ENCODE assay signal across 2 cellular contexts in the genomic region with DNA sequence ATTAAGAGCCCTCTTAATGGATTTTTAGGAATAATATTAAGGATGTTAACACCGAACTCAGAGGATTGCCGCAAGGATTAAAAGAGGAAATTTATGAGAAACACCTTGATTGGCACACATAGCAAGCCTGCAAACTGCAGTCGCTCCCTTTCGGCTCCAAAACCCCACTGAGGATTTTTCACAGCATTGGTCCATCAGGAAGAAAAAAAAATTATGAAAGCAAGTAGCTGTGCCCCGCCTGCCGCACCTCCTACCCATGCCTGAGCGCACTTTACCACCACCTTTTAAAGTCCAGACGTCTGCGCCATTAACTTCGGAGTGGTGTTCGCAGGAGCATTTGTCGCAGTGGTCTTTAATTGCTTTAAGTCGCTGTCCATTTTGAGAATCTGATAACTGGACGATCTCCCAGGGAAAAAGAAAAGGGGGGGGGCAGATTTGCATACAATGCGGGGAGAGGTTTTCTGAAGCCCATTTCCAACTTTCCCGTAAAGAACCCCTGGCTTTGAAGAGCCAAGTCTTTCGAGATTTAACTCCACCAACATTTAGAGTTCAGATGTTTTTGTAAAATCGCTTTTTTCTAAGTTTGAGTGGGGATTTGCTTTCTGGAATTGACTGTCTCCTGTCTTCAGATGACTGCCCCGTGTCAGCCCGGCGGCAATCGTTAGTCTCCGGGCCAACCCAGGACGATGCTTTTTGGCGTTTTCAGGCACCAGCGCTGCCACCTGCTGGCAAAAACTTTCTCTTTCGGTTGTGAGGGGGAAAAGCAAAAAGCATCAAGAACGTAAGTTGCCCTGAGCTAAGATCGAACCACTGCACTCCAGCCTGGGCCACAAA.
A peak's percentile ranks its signal among the peaks of the same experiment; 100 is the strongest.
TF ChIP-seq lines count a peak whose summit lies in the region.

No MANE protein-coding gene starts in this region.

TF ChIP-seq in GM12891, 5 proteins besides CTCF, POLR2A, EP300 and RAD21:
- no peak for TF ChIP-seq POLR2AphosphoS5 (IDR thresholded peaks at IDR 0.05; ENCODE audit: low read depth, low read length)
- TF ChIP-seq POU2F2 (IDR thresholded peaks at IDR 0.05; ENCODE audit: low read depth, low read length): peak; percentile 11; the same call in 1 of the 2 replicates

TF ChIP-seq in GM12878, 131 proteins besides CTCF, POLR2A, EP300 and RAD21:
- TF ChIP-seq CBFB (IDR thresholded peaks at IDR 0.05; ENCODE audit: low read depth): no peak
- TF ChIP-seq, protein P1, sequence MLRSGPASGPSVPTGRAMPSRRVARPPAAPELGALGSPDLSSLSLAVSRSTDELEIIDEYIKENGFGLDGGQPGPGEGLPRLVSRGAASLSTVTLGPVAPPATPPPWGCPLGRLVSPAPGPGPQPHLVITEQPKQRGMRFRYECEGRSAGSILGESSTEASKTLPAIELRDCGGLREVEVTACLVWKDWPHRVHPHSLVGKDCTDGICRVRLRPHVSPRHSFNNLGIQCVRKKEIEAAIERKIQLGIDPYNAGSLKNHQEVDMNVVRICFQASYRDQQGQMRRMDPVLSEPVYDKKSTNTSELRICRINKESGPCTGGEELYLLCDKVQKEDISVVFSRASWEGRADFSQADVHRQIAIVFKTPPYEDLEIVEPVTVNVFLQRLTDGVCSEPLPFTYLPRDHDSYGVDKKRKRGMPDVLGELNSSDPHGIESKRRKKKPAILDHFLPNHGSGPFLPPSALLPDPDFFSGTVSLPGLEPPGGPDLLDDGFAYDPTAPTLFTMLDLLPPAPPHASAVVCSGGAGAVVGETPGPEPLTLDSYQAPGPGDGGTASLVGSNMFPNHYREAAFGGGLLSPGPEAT (IDR thresholded peaks at IDR 0.05; ENCODE audit: low read depth): 0 out of 2 replicates have a peak, but pooled peaks have one; percentile 24
- no peak for TF ChIP-seq MYC (IDR thresholded peaks at IDR 0.05; ENCODE audit: insufficient read depth, insufficient read length, insufficient replicate concordance, low read length, severe bottlenecking)
- TF ChIP-seq IKZF1 (conservative IDR thresholded peaks at IDR 0.05): peak; percentile 45; the same call in 1 of the 2 replicates
- TF ChIP-seq CEBPB (IDR thresholded peaks at IDR 0.05; ENCODE audit: borderline replicate concordance in 1 of 2, low read depth in 2 of 2, low read length in 2 of 2): 0 out of 4 replicates have a peak, but pooled peaks of 1 of the 2 experiments have one; percentile 28
- TF ChIP-seq, protein P2, sequence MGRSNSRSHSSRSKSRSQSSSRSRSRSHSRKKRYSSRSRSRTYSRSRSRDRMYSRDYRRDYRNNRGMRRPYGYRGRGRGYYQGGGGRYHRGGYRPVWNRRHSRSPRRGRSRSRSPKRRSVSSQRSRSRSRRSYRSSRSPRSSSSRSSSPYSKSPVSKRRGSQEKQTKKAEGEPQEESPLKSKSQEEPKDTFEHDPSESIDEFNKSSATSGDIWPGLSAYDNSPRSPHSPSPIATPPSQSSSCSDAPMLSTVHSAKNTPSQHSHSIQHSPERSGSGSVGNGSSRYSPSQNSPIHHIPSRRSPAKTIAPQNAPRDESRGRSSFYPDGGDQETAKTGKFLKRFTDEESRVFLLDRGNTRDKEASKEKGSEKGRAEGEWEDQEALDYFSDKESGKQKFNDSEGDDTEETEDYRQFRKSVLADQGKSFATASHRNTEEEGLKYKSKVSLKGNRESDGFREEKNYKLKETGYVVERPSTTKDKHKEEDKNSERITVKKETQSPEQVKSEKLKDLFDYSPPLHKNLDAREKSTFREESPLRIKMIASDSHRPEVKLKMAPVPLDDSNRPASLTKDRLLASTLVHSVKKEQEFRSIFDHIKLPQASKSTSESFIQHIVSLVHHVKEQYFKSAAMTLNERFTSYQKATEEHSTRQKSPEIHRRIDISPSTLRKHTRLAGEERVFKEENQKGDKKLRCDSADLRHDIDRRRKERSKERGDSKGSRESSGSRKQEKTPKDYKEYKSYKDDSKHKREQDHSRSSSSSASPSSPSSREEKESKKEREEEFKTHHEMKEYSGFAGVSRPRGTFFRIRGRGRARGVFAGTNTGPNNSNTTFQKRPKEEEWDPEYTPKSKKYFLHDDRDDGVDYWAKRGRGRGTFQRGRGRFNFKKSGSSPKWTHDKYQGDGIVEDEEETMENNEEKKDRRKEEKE (IDR thresholded peaks at IDR 0.05): no peak
- peak; percentile 66; the same call in 1 of the 3 replicates for TF ChIP-seq POU2F2 (IDR thresholded peaks at IDR 0.05; ENCODE audit: borderline replicate concordance, low read depth, low read length)
- TF ChIP-seq NR2F1 (conservative IDR thresholded peaks at IDR 0.05): no peak
- TF ChIP-seq JUNB (IDR thresholded peaks at IDR 0.05): peak; percentile 44
- TF ChIP-seq, protein P3, sequence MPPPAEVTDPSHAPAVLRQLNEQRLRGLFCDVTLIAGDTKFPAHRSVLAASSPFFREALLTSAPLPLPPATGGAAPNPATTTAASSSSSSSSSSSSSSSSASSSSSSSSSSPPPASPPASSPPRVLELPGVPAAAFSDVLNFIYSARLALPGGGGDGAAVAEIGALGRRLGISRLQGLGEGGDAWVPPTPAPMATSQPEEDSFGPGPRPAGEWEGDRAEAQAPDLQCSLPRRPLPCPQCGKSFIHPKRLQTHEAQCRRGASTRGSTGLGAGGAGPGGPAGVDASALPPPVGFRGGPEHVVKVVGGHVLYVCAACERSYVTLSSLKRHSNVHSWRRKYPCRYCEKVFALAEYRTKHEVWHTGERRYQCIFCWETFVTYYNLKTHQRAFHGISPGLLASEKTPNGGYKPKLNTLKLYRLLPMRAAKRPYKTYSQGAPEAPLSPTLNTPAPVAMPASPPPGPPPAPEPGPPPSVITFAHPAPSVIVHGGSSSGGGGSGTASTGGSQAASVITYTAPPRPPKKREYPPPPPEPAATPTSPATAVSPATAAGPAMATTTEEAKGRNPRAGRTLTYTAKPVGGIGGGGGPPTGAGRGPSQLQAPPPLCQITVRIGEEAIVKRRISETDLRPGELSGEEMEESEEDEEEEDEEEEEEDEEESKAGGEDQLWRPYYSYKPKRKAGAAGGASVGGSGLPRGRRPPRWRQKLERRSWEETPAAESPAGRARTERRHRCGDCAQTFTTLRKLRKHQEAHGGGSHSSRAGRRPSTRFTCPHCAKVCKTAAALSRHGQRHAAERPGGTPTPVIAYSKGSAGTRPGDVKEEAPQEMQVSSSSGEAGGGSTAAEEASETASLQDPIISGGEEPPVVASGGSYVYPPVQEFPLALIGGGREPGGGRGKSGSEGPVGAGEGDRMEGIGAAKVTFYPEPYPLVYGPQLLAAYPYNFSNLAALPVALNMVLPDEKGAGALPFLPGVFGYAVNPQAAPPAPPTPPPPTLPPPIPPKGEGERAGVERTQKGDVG (CRISPR knock-in tag; IDR thresholded peaks at IDR 0.05): no peak
- TF ChIP-seq, protein P4, sequence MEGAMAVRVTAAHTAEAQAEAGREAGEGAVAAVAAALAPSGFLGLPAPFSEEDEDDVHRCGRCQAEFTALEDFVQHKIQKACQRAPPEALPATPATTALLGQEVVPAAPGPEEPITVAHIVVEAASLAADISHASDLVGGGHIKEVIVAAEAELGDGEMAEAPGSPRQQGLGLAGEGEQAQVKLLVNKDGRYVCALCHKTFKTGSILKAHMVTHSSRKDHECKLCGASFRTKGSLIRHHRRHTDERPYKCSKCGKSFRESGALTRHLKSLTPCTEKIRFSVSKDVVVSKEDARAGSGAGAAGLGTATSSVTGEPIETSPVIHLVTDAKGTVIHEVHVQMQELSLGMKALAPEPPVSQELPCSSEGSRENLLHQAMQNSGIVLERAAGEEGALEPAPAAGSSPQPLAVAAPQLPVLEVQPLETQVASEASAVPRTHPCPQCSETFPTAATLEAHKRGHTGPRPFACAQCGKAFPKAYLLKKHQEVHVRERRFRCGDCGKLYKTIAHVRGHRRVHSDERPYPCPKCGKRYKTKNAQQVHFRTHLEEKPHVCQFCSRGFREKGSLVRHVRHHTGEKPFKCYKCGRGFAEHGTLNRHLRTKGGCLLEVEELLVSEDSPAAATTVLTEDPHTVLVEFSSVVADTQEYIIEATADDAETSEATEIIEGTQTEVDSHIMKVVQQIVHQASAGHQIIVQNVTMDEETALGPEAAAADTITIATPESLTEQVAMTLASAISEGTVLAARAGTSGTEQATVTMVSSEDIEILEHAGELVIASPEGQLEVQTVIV (IDR thresholded peaks at IDR 0.05; ENCODE audit: borderline replicate concordance, partially characterized antibody): peak; percentile 26
- no peak for TF ChIP-seq NFXL1 (IDR thresholded peaks at IDR 0.05; ENCODE audit: borderline replicate concordance)
- TF ChIP-seq, protein P5, sequence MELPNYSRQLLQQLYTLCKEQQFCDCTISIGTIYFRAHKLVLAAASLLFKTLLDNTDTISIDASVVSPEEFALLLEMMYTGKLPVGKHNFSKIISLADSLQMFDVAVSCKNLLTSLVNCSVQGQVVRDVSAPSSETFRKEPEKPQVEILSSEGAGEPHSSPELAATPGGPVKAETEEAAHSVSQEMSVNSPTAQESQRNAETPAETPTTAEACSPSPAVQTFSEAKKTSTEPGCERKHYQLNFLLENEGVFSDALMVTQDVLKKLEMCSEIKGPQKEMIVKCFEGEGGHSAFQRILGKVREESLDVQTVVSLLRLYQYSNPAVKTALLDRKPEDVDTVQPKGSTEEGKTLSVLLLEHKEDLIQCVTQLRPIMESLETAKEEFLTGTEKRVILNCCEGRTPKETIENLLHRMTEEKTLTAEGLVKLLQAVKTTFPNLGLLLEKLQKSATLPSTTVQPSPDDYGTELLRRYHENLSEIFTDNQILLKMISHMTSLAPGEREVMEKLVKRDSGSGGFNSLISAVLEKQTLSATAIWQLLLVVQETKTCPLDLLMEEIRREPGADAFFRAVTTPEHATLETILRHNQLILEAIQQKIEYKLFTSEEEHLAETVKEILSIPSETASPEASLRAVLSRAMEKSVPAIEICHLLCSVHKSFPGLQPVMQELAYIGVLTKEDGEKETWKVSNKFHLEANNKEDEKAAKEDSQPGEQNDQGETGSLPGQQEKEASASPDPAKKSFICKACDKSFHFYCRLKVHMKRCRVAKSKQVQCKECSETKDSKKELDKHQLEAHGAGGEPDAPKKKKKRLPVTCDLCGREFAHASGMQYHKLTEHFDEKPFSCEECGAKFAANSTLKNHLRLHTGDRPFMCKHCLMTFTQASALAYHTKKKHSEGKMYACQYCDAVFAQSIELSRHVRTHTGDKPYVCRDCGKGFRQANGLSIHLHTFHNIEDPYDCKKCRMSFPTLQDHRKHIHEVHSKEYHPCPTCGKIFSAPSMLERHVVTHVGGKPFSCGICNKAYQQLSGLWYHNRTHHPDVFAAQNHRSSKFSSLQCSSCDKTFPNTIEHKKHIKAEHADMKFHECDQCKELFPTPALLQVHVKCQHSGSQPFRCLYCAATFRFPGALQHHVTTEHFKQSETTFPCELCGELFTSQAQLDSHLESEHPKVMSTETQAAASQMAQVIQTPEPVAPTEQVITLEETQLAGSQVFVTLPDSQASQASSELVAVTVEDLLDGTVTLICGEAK (IDR thresholded peaks at IDR 0.05; ENCODE audit: borderline replicate concordance): no peak
- peak; percentile 56; the same call in 1 of the 2 replicates for TF ChIP-seq FOXM1 (IDR thresholded peaks at IDR 0.05; ENCODE audit: low read depth, low read length)
- TF ChIP-seq, protein P6, sequence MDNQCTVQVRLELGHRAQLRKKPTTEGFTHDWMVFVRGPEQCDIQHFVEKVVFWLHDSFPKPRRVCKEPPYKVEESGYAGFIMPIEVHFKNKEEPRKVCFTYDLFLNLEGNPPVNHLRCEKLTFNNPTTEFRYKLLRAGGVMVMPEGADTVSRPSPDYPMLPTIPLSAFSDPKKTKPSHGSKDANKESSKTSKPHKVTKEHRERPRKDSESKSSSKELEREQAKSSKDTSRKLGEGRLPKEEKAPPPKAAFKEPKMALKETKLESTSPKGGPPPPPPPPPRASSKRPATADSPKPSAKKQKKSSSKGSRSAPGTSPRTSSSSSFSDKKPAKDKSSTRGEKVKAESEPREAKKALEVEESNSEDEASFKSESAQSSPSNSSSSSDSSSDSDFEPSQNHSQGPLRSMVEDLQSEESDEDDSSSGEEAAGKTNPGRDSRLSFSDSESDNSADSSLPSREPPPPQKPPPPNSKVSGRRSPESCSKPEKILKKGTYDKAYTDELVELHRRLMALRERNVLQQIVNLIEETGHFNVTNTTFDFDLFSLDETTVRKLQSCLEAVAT (IDR thresholded peaks at IDR 0.05): 0 out of 2 replicates have a peak, but pooled peaks have one; percentile 32
- TF ChIP-seq, protein P7, sequence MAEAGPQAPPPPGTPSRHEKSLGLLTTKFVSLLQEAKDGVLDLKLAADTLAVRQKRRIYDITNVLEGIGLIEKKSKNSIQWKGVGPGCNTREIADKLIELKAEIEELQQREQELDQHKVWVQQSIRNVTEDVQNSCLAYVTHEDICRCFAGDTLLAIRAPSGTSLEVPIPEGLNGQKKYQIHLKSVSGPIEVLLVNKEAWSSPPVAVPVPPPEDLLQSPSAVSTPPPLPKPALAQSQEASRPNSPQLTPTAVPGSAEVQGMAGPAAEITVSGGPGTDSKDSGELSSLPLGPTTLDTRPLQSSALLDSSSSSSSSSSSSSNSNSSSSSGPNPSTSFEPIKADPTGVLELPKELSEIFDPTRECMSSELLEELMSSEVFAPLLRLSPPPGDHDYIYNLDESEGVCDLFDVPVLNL (IDR thresholded peaks at IDR 0.05; ENCODE audit: low read depth, low read length): 0 out of 2 replicates have a peak, but pooled peaks have one; percentile 39
- 0 out of 2 replicates have a peak, but pooled peaks have one; percentile 25 for TF ChIP-seq IRF4 (IDR thresholded peaks at IDR 0.05; ENCODE audit: low read depth, low read length)
- TF ChIP-seq SMC3 (IDR thresholded peaks at IDR 0.05; ENCODE audit: borderline replicate concordance, low read length): peak; percentile 72; the same call in 1 of the 2 replicates
- TF ChIP-seq CBX5 (IDR thresholded peaks at IDR 0.05; ENCODE audit: low read depth): peak; percentile 72; the same call in 1 of the 2 replicates
- TF ChIP-seq YY1 (IDR thresholded peaks at IDR 0.05; ENCODE audit: low read depth, low read length): peak; percentile 23; the same call in 1 of the 2 replicates
- TF ChIP-seq NBN (IDR thresholded peaks at IDR 0.05): peak; percentile 72; the same call in 1 of the 2 replicates
- peak; percentile 39; the same call in 1 of the 2 replicates for TF ChIP-seq RB1 (IDR thresholded peaks at IDR 0.05; ENCODE audit: borderline replicate concordance)
